In genomic region chr1:223123238-223123976, GRCh38 we compare ENCODE assay signal across 1 cellular context.
TF ChIP-seq lines count a peak whose summit lies in the region.

No MANE protein-coding gene starts in this region.

TF ChIP-seq in HEK293, 187 proteins besides CTCF, POLR2A, EP300 and RAD21 (continued from another document and continues in another):
- TF ChIP-seq, protein P1, sequence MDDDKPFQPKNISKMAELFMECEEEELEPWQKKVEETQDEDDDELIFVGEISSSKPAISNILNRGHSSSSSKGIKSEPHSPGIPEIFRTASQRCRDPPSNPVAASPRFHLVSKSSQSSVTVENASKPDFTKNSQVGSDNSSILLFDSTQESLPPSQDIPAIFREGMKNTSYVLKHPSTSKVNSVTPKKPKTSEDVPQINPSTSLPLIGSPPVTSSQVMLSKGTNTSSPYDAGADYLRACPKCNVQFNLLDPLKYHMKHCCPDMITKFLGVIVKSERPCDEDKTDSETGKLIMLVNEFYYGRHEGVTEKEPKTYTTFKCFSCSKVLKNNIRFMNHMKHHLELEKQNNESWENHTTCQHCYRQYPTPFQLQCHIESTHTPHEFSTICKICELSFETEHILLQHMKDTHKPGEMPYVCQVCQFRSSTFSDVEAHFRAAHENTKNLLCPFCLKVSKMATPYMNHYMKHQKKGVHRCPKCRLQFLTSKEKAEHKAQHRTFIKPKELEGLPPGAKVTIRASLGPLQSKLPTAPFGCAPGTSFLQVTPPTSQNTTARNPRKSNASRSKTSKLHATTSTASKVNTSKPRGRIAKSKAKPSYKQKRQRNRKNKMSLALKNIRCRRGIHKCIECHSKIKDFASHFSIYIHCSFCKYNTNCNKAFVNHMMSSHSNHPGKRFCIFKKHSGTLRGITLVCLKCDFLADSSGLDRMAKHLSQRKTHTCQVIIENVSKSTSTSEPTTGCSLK (tag by site-specific recombination; IDR thresholded peaks at IDR 0.05): no peak
- TF ChIP-seq GLIS1 (tag by site-specific recombination; IDR thresholded peaks at IDR 0.05) (0 out of 2 replicates have a peak, but pooled peaks have one; percentile 9), ZNF785 (tag by site-specific recombination; IDR thresholded peaks at IDR 0.05) (no peak), ZFP37 (tag by site-specific recombination; IDR thresholded peaks at IDR 0.05) (peak; percentile 45; the same call in 1 of the 2 replicates), IKZF3 (tag by site-specific recombination; IDR thresholded peaks at IDR 0.05) (no peak), PRDM1 (tag by site-specific recombination; IDR thresholded peaks at IDR 0.05) (no peak), ZNF157 (tag by site-specific recombination; IDR thresholded peaks at IDR 0.05) (no peak), ZXDB (tag by site-specific recombination; IDR thresholded peaks at IDR 0.05) (no peak), ZBTB8A (tag by site-specific recombination; IDR thresholded peaks at IDR 0.05) (no peak), ZNF600 (tag by site-specific recombination; IDR thresholded peaks at IDR 0.05) (no peak), SCRT2 (tag by site-specific recombination; IDR thresholded peaks at IDR 0.05) (no peak), HOXD13 (CRISPR knock-in tag; IDR thresholded peaks at IDR 0.05; ENCODE audit: borderline replicate concordance) (no peak), KLF9 (tag by site-specific recombination; IDR thresholded peaks at IDR 0.05; ENCODE audit: low read depth) (no peak), ZBTB26 (tag by site-specific recombination; optimal IDR thresholded peaks at IDR 0.05) (no peak), ZNF623 (tag by site-specific recombination; IDR thresholded peaks at IDR 0.05) (no peak), ZSCAN23 (tag by site-specific recombination; IDR thresholded peaks at IDR 0.05) (no peak), ZBTB21 (tag by site-specific recombination; IDR thresholded peaks at IDR 0.05) (no peak), ZNF341 (tag by site-specific recombination; IDR thresholded peaks at IDR 0.05; ENCODE audit: low read depth) (peak; percentile 33; the same call in 1 of the 2 replicates), ZNF596 (tag by site-specific recombination; IDR thresholded peaks at IDR 0.05) (no peak), ZNF776 (tag by site-specific recombination; IDR thresholded peaks at IDR 0.05; ENCODE audit: borderline replicate concordance) (no peak), ZNF280D (tag by site-specific recombination; IDR thresholded peaks at IDR 0.05) (no peak), ZNF112 (tag by site-specific recombination; IDR thresholded peaks at IDR 0.05) (no peak), ZFP69B (tag by site-specific recombination; IDR thresholded peaks at IDR 0.05) (no peak), ZEB2 (tag by site-specific recombination; IDR thresholded peaks at IDR 0.05) (peak; percentile 94), ZNF548 (tag by site-specific recombination; IDR thresholded peaks at IDR 0.05) (no peak), HOXC10 (CRISPR knock-in tag; IDR thresholded peaks at IDR 0.05) (no peak), ZNF747 (tag by site-specific recombination; IDR thresholded peaks at IDR 0.05) (no peak), REST (tag by site-specific recombination; IDR thresholded peaks at IDR 0.05) (no peak), ZBTB17 (tag by site-specific recombination; IDR thresholded peaks at IDR 0.05) (peak; percentile 99), REPIN1 (tag by site-specific recombination; IDR thresholded peaks at IDR 0.05; ENCODE audit: low read depth) (no peak), TRIM28 (IDR thresholded peaks at IDR 0.05; ENCODE audit: borderline replicate concordance, low read length) (peak; percentile 21; the same call in 1 of the 2 replicates), OSR2 (tag by site-specific recombination; IDR thresholded peaks at IDR 0.05) (no peak), ZNF488 (tag by site-specific recombination; IDR thresholded peaks at IDR 0.05) (no peak), ZNF76 (tag by site-specific recombination; IDR thresholded peaks at IDR 0.05; ENCODE audit: borderline replicate concordance, low read depth) (no peak)
- TF ChIP-seq, protein P2, sequence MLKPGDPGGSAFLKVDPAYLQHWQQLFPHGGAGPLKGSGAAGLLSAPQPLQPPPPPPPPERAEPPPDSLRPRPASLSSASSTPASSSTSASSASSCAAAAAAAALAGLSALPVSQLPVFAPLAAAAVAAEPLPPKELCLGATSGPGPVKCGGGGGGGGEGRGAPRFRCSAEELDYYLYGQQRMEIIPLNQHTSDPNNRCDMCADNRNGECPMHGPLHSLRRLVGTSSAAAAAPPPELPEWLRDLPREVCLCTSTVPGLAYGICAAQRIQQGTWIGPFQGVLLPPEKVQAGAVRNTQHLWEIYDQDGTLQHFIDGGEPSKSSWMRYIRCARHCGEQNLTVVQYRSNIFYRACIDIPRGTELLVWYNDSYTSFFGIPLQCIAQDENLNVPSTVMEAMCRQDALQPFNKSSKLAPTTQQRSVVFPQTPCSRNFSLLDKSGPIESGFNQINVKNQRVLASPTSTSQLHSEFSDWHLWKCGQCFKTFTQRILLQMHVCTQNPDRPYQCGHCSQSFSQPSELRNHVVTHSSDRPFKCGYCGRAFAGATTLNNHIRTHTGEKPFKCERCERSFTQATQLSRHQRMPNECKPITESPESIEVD (tag by site-specific recombination; IDR thresholded peaks at IDR 0.05): no peak
- TF ChIP-seq, protein P3, sequence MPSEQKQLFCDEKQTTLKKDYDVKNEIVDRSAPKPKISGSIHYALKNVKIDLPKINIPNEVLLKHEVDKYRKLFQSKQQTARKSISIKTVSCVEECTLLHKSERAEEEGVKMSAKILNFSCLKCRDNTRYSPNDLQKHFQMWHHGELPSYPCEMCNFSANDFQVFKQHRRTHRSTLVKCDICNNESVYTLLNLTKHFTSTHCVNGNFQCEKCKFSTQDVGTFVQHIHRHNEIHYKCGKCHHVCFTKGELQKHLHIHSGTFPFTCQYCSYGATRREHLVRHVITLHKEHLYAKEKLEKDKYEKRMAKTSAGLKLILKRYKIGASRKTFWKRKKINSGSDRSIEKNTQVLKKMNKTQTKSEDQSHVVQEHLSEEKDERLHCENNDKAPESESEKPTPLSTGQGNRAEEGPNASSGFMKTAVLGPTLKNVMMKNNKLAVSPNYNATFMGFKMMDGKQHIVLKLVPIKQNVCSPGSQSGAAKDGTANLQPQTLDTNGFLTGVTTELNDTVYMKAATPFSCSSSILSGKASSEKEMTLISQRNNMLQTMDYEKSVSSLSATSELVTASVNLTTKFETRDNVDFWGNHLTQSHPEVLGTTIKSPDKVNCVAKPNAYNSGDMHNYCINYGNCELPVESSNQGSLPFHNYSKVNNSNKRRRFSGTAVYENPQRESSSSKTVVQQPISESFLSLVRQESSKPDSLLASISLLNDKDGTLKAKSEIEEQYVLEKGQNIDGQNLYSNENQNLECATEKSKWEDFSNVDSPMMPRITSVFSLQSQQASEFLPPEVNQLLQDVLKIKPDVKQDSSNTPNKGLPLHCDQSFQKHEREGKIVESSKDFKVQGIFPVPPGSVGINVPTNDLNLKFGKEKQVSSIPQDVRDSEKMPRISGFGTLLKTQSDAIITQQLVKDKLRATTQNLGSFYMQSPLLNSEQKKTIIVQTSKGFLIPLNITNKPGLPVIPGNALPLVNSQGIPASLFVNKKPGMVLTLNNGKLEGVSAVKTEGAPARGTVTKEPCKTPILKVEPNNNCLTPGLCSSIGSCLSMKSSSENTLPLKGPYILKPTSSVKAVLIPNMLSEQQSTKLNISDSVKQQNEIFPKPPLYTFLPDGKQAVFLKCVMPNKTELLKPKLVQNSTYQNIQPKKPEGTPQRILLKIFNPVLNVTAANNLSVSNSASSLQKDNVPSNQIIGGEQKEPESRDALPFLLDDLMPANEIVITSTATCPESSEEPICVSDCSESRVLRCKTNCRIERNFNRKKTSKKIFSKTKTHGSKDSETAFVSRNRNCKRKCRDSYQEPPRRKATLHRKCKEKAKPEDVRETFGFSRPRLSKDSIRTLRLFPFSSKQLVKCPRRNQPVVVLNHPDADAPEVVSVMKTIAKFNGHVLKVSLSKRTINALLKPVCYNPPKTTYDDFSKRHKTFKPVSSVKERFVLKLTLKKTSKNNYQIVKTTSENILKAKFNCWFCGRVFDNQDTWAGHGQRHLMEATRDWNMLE (tag by site-specific recombination; conservative IDR thresholded peaks at IDR 0.05; ENCODE audit: low read depth): no peak
- TF ChIP-seq, protein P4, sequence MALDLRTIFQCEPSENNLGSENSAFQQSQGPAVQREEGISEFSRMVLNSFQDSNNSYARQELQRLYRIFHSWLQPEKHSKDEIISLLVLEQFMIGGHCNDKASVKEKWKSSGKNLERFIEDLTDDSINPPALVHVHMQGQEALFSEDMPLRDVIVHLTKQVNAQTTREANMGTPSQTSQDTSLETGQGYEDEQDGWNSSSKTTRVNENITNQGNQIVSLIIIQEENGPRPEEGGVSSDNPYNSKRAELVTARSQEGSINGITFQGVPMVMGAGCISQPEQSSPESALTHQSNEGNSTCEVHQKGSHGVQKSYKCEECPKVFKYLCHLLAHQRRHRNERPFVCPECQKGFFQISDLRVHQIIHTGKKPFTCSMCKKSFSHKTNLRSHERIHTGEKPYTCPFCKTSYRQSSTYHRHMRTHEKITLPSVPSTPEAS (tag by site-specific recombination; IDR thresholded peaks at IDR 0.05): 0 out of 2 replicates have a peak, but pooled peaks have one; percentile 9
- TF ChIP-seq, protein P5, sequence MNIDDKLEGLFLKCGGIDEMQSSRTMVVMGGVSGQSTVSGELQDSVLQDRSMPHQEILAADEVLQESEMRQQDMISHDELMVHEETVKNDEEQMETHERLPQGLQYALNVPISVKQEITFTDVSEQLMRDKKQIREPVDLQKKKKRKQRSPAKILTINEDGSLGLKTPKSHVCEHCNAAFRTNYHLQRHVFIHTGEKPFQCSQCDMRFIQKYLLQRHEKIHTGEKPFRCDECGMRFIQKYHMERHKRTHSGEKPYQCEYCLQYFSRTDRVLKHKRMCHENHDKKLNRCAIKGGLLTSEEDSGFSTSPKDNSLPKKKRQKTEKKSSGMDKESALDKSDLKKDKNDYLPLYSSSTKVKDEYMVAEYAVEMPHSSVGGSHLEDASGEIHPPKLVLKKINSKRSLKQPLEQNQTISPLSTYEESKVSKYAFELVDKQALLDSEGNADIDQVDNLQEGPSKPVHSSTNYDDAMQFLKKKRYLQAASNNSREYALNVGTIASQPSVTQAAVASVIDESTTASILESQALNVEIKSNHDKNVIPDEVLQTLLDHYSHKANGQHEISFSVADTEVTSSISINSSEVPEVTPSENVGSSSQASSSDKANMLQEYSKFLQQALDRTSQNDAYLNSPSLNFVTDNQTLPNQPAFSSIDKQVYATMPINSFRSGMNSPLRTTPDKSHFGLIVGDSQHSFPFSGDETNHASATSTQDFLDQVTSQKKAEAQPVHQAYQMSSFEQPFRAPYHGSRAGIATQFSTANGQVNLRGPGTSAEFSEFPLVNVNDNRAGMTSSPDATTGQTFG (tag by site-specific recombination; IDR thresholded peaks at IDR 0.05; ENCODE audit: borderline replicate concordance): no peak
